8 cellular contexts compared by ENCODE assay signal in genomic region chr15:83011271-83012037, GRCh38. TPM values are rescaled to one million over a fixed set of nuclear protein-coding genes. Genes with fewer than 3 reads are reported as not detected.
DNase-seq lines count a peak whose midpoint lies in the region; ATAC-seq and TF ChIP-seq lines count a peak whose summit lies in the region.

TSS of gene C15orf40 (minus strand) at chr15:83011639. CDS start at chr15:83011607, 32 bp downstream.

- peak within 1 kb of the TSS; percentile 79 for H3K27ac ChIP-seq in CD8-positive, alpha-beta T cell (ENCODE audit: low read depth, low read length)
- H3K27ac ChIP-seq in duodenal mucosa (ENCODE audit: low read depth, low read length) = peak within 1 kb of the TSS; percentile 69

- no peaks in the 10 kb centered on the region for H3K27me3 ChIP-seq in CD8-positive, alpha-beta T cell (ENCODE audit: insufficient read depth, low read length)
- H3K27me3 ChIP-seq in duodenal mucosa (ENCODE audit: control insufficient read depth in 1 of 2, insufficient read depth in 2 of 2, low read length in 2 of 2) = no peaks in the 10 kb centered on the region

- CTCF ChIA-PET in CD8-positive, alpha-beta T cell (lab: Charles Lee) = interaction anchor here (0.9 to 2.9 kb wide), 12 partner anchors 10 to 480 kb away, joined by 3 to 13 read pairs (median 4); partner anchors contain the start of gene RAMAC
- CTCF ChIA-PET in activated CD4-positive, alpha-beta memory T cell treated with anti-CD3 and anti-CD28 coated beads, Interleukin-2, amount 10 ng/mL, durations not matched to agents 7 days and 5 days (lab: Charles Lee) = interaction anchor here (0.7 to 2.9 kb wide), 31 partner anchors 11 to 479 kb away, joined by 3 to 19 read pairs (median 4); partner anchors contain the start of genes BTBD1, RAMAC and RPS17

- peak within 1 kb of the TSS; percentile 100 for H3K4me3 Mint-ChIP-seq in CD8-positive, alpha-beta T cell
- peak within 1 kb of the TSS; percentile 91 for H3K4me3 Mint-ChIP-seq in activated CD4-positive, alpha-beta memory T cell treated with anti-CD3 and anti-CD28 coated beads, Interleukin-2, amount 10 ng/mL, durations not matched to agents 7 days and 5 days

- peak within 1 kb of the TSS; percentile 99 for H3K27ac Mint-ChIP-seq in CD8-positive, alpha-beta T cell
- peak within 1 kb of the TSS; percentile 91 for H3K27ac Mint-ChIP-seq in activated CD4-positive, alpha-beta memory T cell treated with anti-CD3 and anti-CD28 coated beads, Interleukin-2, amount 10 ng/mL, durations not matched to agents 7 days and 5 days

- whole genome bisulfite sequencing in lower leg skin, 2 donors = 1% methylated on average over 35 to 61 of the region's 61 CpGs

- H3K27me3 Mint-ChIP-seq in CD8-positive, alpha-beta T cell (ENCODE audit: low read depth) = no peaks in the 10 kb centered on the region
- H3K27me3 Mint-ChIP-seq in activated CD4-positive, alpha-beta memory T cell treated with anti-CD3 and anti-CD28 coated beads, Interleukin-2, amount 10 ng/mL, durations not matched to agents 7 days and 5 days = no peaks in the 10 kb centered on the region

- H3K4me1 ChIP-seq in CD8-positive, alpha-beta T cell (ENCODE audit: insufficient read depth, low read length) = peaks cover 26% of the 10 kb centered on the region
- peaks cover 20 to 22% of the 10 kb centered on the region in 2 donors for H3K4me1 ChIP-seq in duodenal mucosa (ENCODE audit: control insufficient read depth in 1 of 2, insufficient read depth in 2 of 2, low read length in 2 of 2)

- peak in 1 of 2 donors; percentile 53 for TF ChIP-seq POLR2A in lower leg skin (IDR thresholded peaks at IDR 0.05)

- peaks cover 36% of the 10 kb centered on the region for H3K36me3 Mint-ChIP-seq in CD8-positive, alpha-beta T cell
- H3K36me3 Mint-ChIP-seq in activated CD4-positive, alpha-beta memory T cell treated with anti-CD3 and anti-CD28 coated beads, Interleukin-2, amount 10 ng/mL, durations not matched to agents 7 days and 5 days (ENCODE audit: low read depth) = peaks cover 32% of the 10 kb centered on the region

- H3K9me3 Mint-ChIP-seq in CD8-positive, alpha-beta T cell = no peaks in the 10 kb centered on the region
- H3K9me3 Mint-ChIP-seq in activated CD4-positive, alpha-beta memory T cell treated with anti-CD3 and anti-CD28 coated beads, Interleukin-2, amount 10 ng/mL, durations not matched to agents 7 days and 5 days = no peaks in the 10 kb centered on the region

- TF ChIP-seq CTCF in CD8-positive, alpha-beta T cell (IDR thresholded peaks at IDR 0.05) = no peak
- TF ChIP-seq CTCF in lower leg skin (IDR thresholded peaks at IDR 0.05) = peak in 1 of 3 donors; percentile 49

- POLR2A ChIA-PET in CD8-positive, alpha-beta T cell (lab: Charles Lee) = interaction anchor here (0.7 to 4.1 kb wide), 12 partner anchors 9 to 471 kb away, joined by 3 to 20 read pairs (median 6); partner anchors contain the start of genes BTBD1, HDGFL3, RAMAC and RPS17
- POLR2A ChIA-PET in activated CD4-positive, alpha-beta memory T cell treated with anti-CD3 and anti-CD28 coated beads, Interleukin-2, amount 10 ng/mL, durations not matched to agents 7 days and 5 days (lab: Charles Lee) = interaction anchor here (0.6 to 3.3 kb wide), 21 partner anchors 9 to 471 kb away, joined by 3 to 20 read pairs (median 4); partner anchors contain the start of genes BTBD1, RAMAC, RPS17 and TM6SF1

- H3K9ac ChIP-seq in duodenal mucosa (ENCODE audit: low read depth in 1 of 2, low read length in 2 of 2) = peak within 1 kb of the TSS; percentile 54 to 91

- ATAC-seq in CD8-positive, alpha-beta T cell = peak; percentile 80
- ATAC-seq in GM19438 (IDR thresholded peaks at IDR 0.05; ENCODE audit: low read depth, unreplicated experiment) (peak; percentile 79), HG03571 (IDR thresholded peaks at IDR 0.05; ENCODE audit: unreplicated experiment) (peak; percentile 85)

- intact Hi-C loops in CD8-positive, alpha-beta T cell (cut with DNase I, micrococcal nuclease) = loop anchor here (1.0 to 5.0 kb wide), 9 partner anchors 25 to 471 kb away; partner anchors contain the start of genes BTBD1 (in 2 of the 2), RAMAC (in 2 of the 2), RPS17 (in 2 of the 2) and HDGFL3 (in 1 of the 2)
- intact Hi-C loops in lower leg skin (cut with DNase I; ENCODE audit: low total_unique reads) = no loop called here

- peak within 1 kb of the TSS; percentile 95 for H3K4me3 ChIP-seq in CD8-positive, alpha-beta T cell (ENCODE audit: low read depth, low read length)
- H3K4me3 ChIP-seq in duodenal mucosa (ENCODE audit: low read depth in 1 of 2, low read length in 2 of 2) (peak within 1 kb of the TSS; percentile 95 to 97), lower leg skin (ENCODE audit: low read depth, poor library complexity, severe bottlenecking) (peak within 1 kb of the TSS; percentile 91)

- H3K9me3 ChIP-seq in CD8-positive, alpha-beta T cell (ENCODE audit: low read length) = no peaks in the 10 kb centered on the region
- no peaks in the 10 kb centered on the region for H3K9me3 ChIP-seq in duodenal mucosa (ENCODE audit: control insufficient read depth in 1 of 2, low read length in 2 of 2)

- H3K36me3 ChIP-seq in CD8-positive, alpha-beta T cell (ENCODE audit: insufficient read depth, low read length) = peaks cover 8% of the 10 kb centered on the region
- H3K36me3 ChIP-seq in duodenal mucosa (ENCODE audit: control insufficient read depth in 1 of 2, insufficient read depth in 2 of 2, low read length in 2 of 2) = peaks cover 21 to 22% of the 10 kb centered on the region in 2 donors

- peaks cover 58% of the 10 kb centered on the region for H3K4me1 Mint-ChIP-seq in CD8-positive, alpha-beta T cell (ENCODE audit: low read depth)
- peaks cover 51% of the 10 kb centered on the region for H3K4me1 Mint-ChIP-seq in activated CD4-positive, alpha-beta memory T cell treated with anti-CD3 and anti-CD28 coated beads, Interleukin-2, amount 10 ng/mL, durations not matched to agents 7 days and 5 days

- DNase-seq in CD8-positive, alpha-beta T cell = peak; percentile 62 to 93 (median 84)
- DNase-seq in NCI-H748 treated with DMSO at 0.1 percent for 48 hours (lab: John Stamatoyannopoulos, UW) (peak; percentile 52), lower leg skin (ENCODE audit: low spot score in 2 of 2) (peak; percentile 83 to 96)
- peak; percentile 86 for DNase-seq in activated CD4-positive, alpha-beta memory T cell treated with anti-CD3 and anti-CD28 coated beads, Interleukin-2, amount 10 ng/mL, durations not matched to agents 7 days and 5 days
- peak; percentile 64 to 81 for DNase-seq in stimulated activated CD4-positive, alpha-beta T cell treated with anti-CD3 and anti-CD28 coated beads, Interleukin-4, amount 100 ng/mL, for 48 hours (ENCODE audit: low read depth in 2 of 2)

RNA-seq across cellular contexts. Expression of gene C15orf40, which starts in this region (rescaled TPM):
- 10 to 100 TPM; 11.8 to 12.3 TPM for total RNA-seq in CD8-positive, alpha-beta T cell
- 10 to 100 TPM; 23.8 to 25.5 TPM for total RNA-seq in activated CD4-positive, alpha-beta memory T cell treated with anti-CD3 and anti-CD28 coated beads, Interleukin-2, amount 10 ng/mL, durations not matched to agents 7 days and 5 days
- total RNA-seq in lower leg skin = 10 to 100 TPM in 3 of 4 donors, 1 to 10 TPM in 1; 8.6 to 28.2 (median 22.5) TPM

Comparison
In these comparisons a context has a peak if more than half of its experiments do, and no peak if none do; other contexts are left out.
1. Peak in every context shown above with its lines: DNase-seq, ATAC-seq, H3K4me3 ChIP-seq and H3K27ac ChIP-seq.